In the genomic region with DNA sequence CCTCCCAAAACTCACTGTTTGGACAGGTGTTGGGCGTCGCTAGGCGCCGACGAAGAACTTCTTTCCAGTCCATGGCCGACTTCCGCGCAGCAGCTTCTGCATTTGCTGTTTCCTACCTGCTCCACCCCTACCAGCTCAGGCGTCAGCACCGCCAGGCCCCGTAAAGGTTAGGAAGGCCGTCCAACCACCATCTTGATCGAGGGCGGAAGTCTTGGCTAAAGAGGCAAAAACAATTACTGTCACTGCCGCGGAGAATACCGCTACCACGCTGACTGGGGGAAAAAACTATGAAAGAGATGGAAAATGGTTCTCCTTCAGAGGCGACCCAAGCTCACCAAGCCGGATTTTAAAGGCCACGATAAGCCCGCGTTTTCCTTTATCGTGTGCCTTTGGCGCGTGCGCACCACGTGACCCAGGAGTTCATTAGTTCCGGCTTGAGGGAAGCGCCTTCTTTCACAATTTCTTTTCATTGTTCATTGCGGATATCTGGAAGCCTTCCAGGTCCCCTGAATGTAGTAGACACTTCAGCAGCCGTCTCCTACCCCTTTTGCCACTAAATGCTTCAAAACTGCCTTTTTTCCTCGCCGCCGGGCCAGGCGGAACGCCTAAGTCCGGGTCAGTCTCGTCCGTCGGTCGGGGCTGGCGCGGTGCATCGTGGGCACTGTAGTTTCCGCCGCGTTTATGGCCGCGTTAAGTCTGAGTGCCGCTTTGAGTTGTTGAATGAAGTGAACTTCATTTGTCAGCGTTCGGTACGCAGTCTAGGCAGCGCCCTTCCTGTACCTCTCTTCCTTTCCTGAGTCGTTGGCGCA, we compare ENCODE assay signal across 8 cellular contexts. TPM values are rescaled to one million over a fixed set of nuclear protein-coding genes. Genes with fewer than 3 reads are reported as not detected.
A peak's percentile ranks its signal among the peaks of the same experiment; 100 is the strongest.
DNase-seq lines count a peak whose midpoint lies in the region; ATAC-seq, FAIRE-seq and TF ChIP-seq lines count a peak whose summit lies in the region.

A gene (minus strand): TSS at position 104 of the 809 bp plus-strand sequence. CDS start 31 bp downstream, at position 73.
A gene (plus strand): TSS at position 666 of the 809 bp plus-strand sequence. CDS start 694 bp downstream, outside the sequence.

- no peaks in the 10 kb centered on the region for H3K9me3 ChIP-seq in hepatocyte (ENCODE audit: low read depth)

- peak; percentile 76 for DNase-seq in GM18507 (ENCODE audit: extremely low spot score, insufficient read length, low read depth)
- DNase-seq in NCI-H2029 treated with DMSO at 0.1 percent for 48 hours (lab: John Stamatoyannopoulos, UW): peak; percentile 100
- DNase-seq in T-helper 9 cell: peak; percentile 82
- DNase-seq in astrocyte of the cerebellum (ENCODE audit: low read depth): peak; percentile 86
- peak; percentile 91 for DNase-seq in hepatocyte (ENCODE audit: low spot score)
- peak; percentile 98 for DNase-seq in renal cortical epithelial cell (ENCODE audit: low read depth)
- no peak for DNase-seq in cortex of kidney (lab: John Stamatoyannopoulos, UW)

- no peaks in the 10 kb centered on the region for H3K36me3 ChIP-seq in hepatocyte (replicated peaks; ENCODE audit: insufficient read depth, low read depth)

- H3K4me2 ChIP-seq in hepatocyte: peak within 1 kb of the TSS; percentile 89

- H3K79me2 ChIP-seq in hepatocyte: peaks cover 51% of the 10 kb centered on the region

- H2AFZ ChIP-seq in hepatocyte: peak within 1 kb of the TSS; percentile 79

- no peaks in the 10 kb centered on the region for H3K9me2 ChIP-seq in hepatocyte (replicated peaks; ENCODE audit: insufficient read depth)

- in situ Hi-C loops in astrocyte of the cerebellum (cut with HindIII; ENCODE audit: low sequenced_read_pairs): no loop called here

- H3K27me3 ChIP-seq in hepatocyte: no peaks in the 10 kb centered on the region

- H3K4me3 ChIP-seq in astrocyte of the cerebellum (ENCODE audit: low read depth, low read length) (peak within 1 kb of the TSS; percentile 82), hepatocyte (peak within 1 kb of the TSS; percentile 53)

- peak; percentile 80 for ATAC-seq in HG02981 (IDR thresholded peaks at IDR 0.05; ENCODE audit: unreplicated experiment)

- peak within 1 kb of the TSS; percentile 99 for H3K27ac ChIP-seq in hepatocyte

- peaks cover 23% of the 10 kb centered on the region for H3K4me1 ChIP-seq in hepatocyte (ENCODE audit: insufficient read depth)

- FAIRE-seq in GM18507 (lab: Jason Lieb, UNC): peak; percentile 94

- H4K20me1 ChIP-seq in hepatocyte (ENCODE audit: insufficient read depth, poor library complexity, severe bottlenecking): no peaks in the 10 kb centered on the region

- WGBS in hepatocyte (ENCODE audit: low lambda C conversion rate, missing lambda C conversion rate): 1% methylated on average over 55 of the region's 57 CpGs

- no peak for TF ChIP-seq CTCF in astrocyte of the cerebellum (IDR thresholded peaks at IDR 0.05; ENCODE audit: low read depth, low read length, missing control alignments)
- no peak for TF ChIP-seq CTCF in hepatocyte (IDR thresholded peaks at IDR 0.05; ENCODE audit: poor library complexity)

RNA-seq across cellular contexts. Expression of the first gene that starts in this region (rescaled TPM):
- 38.5 and 53.7 TPM in 2 replicates for total RNA-seq in hepatocyte
- 36.1 and 40.7 TPM in 2 replicates for polyA plus RNA-seq in hepatocyte
- 23.0 and 36.5 TPM in 2 replicates for total RNA-seq in renal cortical epithelial cell

RNA-seq across cellular contexts. Expression of the second gene that starts in this region (rescaled TPM):
- 39.9 and 48.2 TPM in 2 replicates for total RNA-seq in hepatocyte
- polyA plus RNA-seq in hepatocyte: 19.8 and 25.8 TPM in 2 replicates
- 58.8 and 69.8 TPM in 2 replicates for total RNA-seq in renal cortical epithelial cell
